Comparison of ENCODE assay signal across 2 cellular contexts in genomic region chr11:126485986-126486635, GRCh38.
TF ChIP-seq lines count a peak whose summit lies in the region.

No MANE protein-coding gene starts in this region.

TF ChIP-seq in IMR-90, 13 proteins besides CTCF, POLR2A, EP300 and RAD21:
- TF ChIP-seq ELK1 (IDR thresholded peaks at IDR 0.05; ENCODE audit: borderline replicate concordance, low read depth, low read length) (no peak), SMC3 (IDR thresholded peaks at IDR 0.05; ENCODE audit: low read depth, low read length) (no peak), BHLHE40 (IDR thresholded peaks at IDR 0.05; ENCODE audit: low read depth, low read length) (no peak), FOS (IDR thresholded peaks at IDR 0.05; ENCODE audit: low read depth, low read length) (no peak), CEBPB (IDR thresholded peaks at IDR 0.05; ENCODE audit: low read depth, low read length) (no peak), USF2 (IDR thresholded peaks at IDR 0.05; ENCODE audit: low read depth, low read length) (no peak), MAZ (IDR thresholded peaks at IDR 0.05; ENCODE audit: borderline replicate concordance, low read depth, low read length) (no peak), NFE2L2 (IDR thresholded peaks at IDR 0.05; ENCODE audit: low read depth, low read length) (no peak), RCOR1 (IDR thresholded peaks at IDR 0.05; ENCODE audit: insufficient replicate concordance, low read length) (no peak), CHD1 (IDR thresholded peaks at IDR 0.05; ENCODE audit: low read depth, low read length) (no peak), MAFK (IDR thresholded peaks at IDR 0.05; ENCODE audit: low read depth, low read length) (no peak), MXI1 (IDR thresholded peaks at IDR 0.05; ENCODE audit: borderline replicate concordance, low read depth, low read length) (no peak), RFX5 (IDR thresholded peaks at IDR 0.05; ENCODE audit: low read depth, low read length) (no peak)

TF ChIP-seq in H1, 55 proteins besides CTCF, POLR2A, EP300 and RAD21:
- TF ChIP-seq TBP (IDR thresholded peaks at IDR 0.05; ENCODE audit: low read depth, low read length) (no peak), SRF (IDR thresholded peaks at IDR 0.05; ENCODE audit: low read depth, low read length) (no peak), EZH2 (IDR thresholded peaks at IDR 0.05; ENCODE audit: low read depth, low read length, severe bottlenecking) (no peak), SUZ12 (IDR thresholded peaks at IDR 0.05; ENCODE audit: low read length) (no peak), NANOG (IDR thresholded peaks at IDR 0.05; ENCODE audit: insufficient read depth, low read depth, low read length, poor library complexity, severe bottlenecking) (no peak), E2F6 (IDR thresholded peaks at IDR 0.05) (no peak), FOSL1 (IDR thresholded peaks at IDR 0.05; ENCODE audit: insufficient read depth, low read depth, low read length) (no peak), RFX5 (IDR thresholded peaks at IDR 0.05; ENCODE audit: borderline replicate concordance, low read depth, low read length) (no peak), JUN (IDR thresholded peaks at IDR 0.05; ENCODE audit: low read depth, low read length) (no peak), SP4 (IDR thresholded peaks at IDR 0.05; ENCODE audit: low read length) (no peak), USF2 (IDR thresholded peaks at IDR 0.05; ENCODE audit: low read length) (no peak)
